1 cellular context compared by ENCODE assay signal in genomic region chr19:9796113-9796773, GRCh38.
TF ChIP-seq lines count a peak whose summit lies in the region.

No MANE protein-coding gene starts in this region.

TF ChIP-seq in K562, 482 proteins besides CTCF, POLR2A, EP300 and RAD21 (continued from another document and continues in another):
- TF ChIP-seq TFAP4 (CRISPR knock-in tag; IDR thresholded peaks at IDR 0.05; ENCODE audit: borderline replicate concordance) (no peak), TAF1 (IDR thresholded peaks at IDR 0.05; ENCODE audit: control insufficient read depth, extremely low read depth, insufficient read depth, low read length, severe bottlenecking) (no peak), CREB1 (IDR thresholded peaks at IDR 0.05) (no peak), CREB1 (CRISPR knock-in tag; IDR thresholded peaks at IDR 0.05) (no peak), ATF1 (CRISPR knock-in tag; IDR thresholded peaks at IDR 0.05) (no peak), ATF1 (tag; IDR thresholded peaks at IDR 0.05) (peak; percentile 21; the same call in 1 of the 2 replicates), OTX1 (CRISPR knock-in tag; IDR thresholded peaks at IDR 0.05) (no peak), ZNF124 (CRISPR knock-in tag; IDR thresholded peaks at IDR 0.05) (no peak), ZNF24 (IDR thresholded peaks at IDR 0.05) (no peak), ZSCAN29 (IDR thresholded peaks at IDR 0.05) (no peak), SUPT5H (IDR thresholded peaks at IDR 0.05) (no peak), PCBP1 (IDR thresholded peaks at IDR 0.05; ENCODE audit: low read depth, low read length, poor library complexity, severe bottlenecking) (no peak), SMARCB1 (IDR thresholded peaks at IDR 0.05; ENCODE audit: insufficient read length, low read depth) (no peak), COPS2 (conservative IDR thresholded peaks at IDR 0.05) (no peak), ARID2 (IDR thresholded peaks at IDR 0.05) (peak; percentile 74), ZNF175 (CRISPR knock-in tag; IDR thresholded peaks at IDR 0.05; ENCODE audit: low read depth) (no peak), ZNF347 (CRISPR knock-in tag; IDR thresholded peaks at IDR 0.05; ENCODE audit: low read depth) (no peak), RFX1 (IDR thresholded peaks at IDR 0.05) (peak; percentile 92), MYBL2 (IDR thresholded peaks at IDR 0.05; ENCODE audit: low read depth) (no peak), MYBL2 (CRISPR knock-in tag; IDR thresholded peaks at IDR 0.05; ENCODE audit: borderline replicate concordance) (no peak), SRF (CRISPR knock-in tag; IDR thresholded peaks at IDR 0.05) (no peak), ETV1 (tag; conservative IDR thresholded peaks at IDR 0.05; ENCODE audit: low read depth) (no peak), NKRF (IDR thresholded peaks at IDR 0.05; ENCODE audit: borderline replicate concordance) (no peak), HCFC1 (IDR thresholded peaks at IDR 0.05; ENCODE audit: low read depth, low read length) (no peak), ARHGAP35 (IDR thresholded peaks at IDR 0.05; ENCODE audit: partially characterized antibody) (no peak), CHD2 (IDR thresholded peaks at IDR 0.05; ENCODE audit: low read depth, low read length) (no peak), CHAMP1 (IDR thresholded peaks at IDR 0.05) (peak; percentile 36; the same call in 1 of the 2 replicates), ARID3A (IDR thresholded peaks at IDR 0.05; ENCODE audit: borderline replicate concordance, low read depth, low read length) (peak; percentile 98), PCBP2 (IDR thresholded peaks at IDR 0.05; ENCODE audit: low read depth, low read length, poor library complexity, severe bottlenecking) (no peak), L3MBTL2 (IDR thresholded peaks at IDR 0.05) (0 out of 2 replicates have a peak, but pooled peaks have one; percentile 17), HNRNPLL (IDR thresholded peaks at IDR 0.05; ENCODE audit: low read depth, low read length, poor library complexity, severe bottlenecking) (no peak), MYNN (IDR thresholded peaks at IDR 0.05) (peak; percentile 59; the same call in 1 of the 2 replicates), MYNN (CRISPR knock-in tag; IDR thresholded peaks at IDR 0.05) (no peak), FOXM1 (IDR thresholded peaks at IDR 0.05; ENCODE audit: low read depth) (no peak), FOXM1 (CRISPR knock-in tag; IDR thresholded peaks at IDR 0.05; ENCODE audit: low read depth) (no peak), FOXJ2 (tag; IDR thresholded peaks at IDR 0.05) (peak; percentile 82), ADNP (tag; IDR thresholded peaks at IDR 0.05) (no peak), ZNF133 (CRISPR knock-in tag; IDR thresholded peaks at IDR 0.05) (no peak), BMI1 (IDR thresholded peaks at IDR 0.05; ENCODE audit: low read length) (peak; percentile 76), ZKSCAN1 (IDR thresholded peaks at IDR 0.05; ENCODE audit: low read depth, low read length) (no peak), ZNF696 (CRISPR knock-in tag; conservative IDR thresholded peaks at IDR 0.05) (no peak), PTBP1 (IDR thresholded peaks at IDR 0.05; ENCODE audit: low read depth, low read length) (no peak), RB1 (IDR thresholded peaks at IDR 0.05; ENCODE audit: low read depth) (peak; percentile 21; the same call in 1 of the 2 replicates), SP2 (IDR thresholded peaks at IDR 0.05; ENCODE audit: extremely low read depth, low read depth, low read length, poor library complexity, severe bottlenecking) (no peak)
- TF ChIP-seq, protein P1, sequence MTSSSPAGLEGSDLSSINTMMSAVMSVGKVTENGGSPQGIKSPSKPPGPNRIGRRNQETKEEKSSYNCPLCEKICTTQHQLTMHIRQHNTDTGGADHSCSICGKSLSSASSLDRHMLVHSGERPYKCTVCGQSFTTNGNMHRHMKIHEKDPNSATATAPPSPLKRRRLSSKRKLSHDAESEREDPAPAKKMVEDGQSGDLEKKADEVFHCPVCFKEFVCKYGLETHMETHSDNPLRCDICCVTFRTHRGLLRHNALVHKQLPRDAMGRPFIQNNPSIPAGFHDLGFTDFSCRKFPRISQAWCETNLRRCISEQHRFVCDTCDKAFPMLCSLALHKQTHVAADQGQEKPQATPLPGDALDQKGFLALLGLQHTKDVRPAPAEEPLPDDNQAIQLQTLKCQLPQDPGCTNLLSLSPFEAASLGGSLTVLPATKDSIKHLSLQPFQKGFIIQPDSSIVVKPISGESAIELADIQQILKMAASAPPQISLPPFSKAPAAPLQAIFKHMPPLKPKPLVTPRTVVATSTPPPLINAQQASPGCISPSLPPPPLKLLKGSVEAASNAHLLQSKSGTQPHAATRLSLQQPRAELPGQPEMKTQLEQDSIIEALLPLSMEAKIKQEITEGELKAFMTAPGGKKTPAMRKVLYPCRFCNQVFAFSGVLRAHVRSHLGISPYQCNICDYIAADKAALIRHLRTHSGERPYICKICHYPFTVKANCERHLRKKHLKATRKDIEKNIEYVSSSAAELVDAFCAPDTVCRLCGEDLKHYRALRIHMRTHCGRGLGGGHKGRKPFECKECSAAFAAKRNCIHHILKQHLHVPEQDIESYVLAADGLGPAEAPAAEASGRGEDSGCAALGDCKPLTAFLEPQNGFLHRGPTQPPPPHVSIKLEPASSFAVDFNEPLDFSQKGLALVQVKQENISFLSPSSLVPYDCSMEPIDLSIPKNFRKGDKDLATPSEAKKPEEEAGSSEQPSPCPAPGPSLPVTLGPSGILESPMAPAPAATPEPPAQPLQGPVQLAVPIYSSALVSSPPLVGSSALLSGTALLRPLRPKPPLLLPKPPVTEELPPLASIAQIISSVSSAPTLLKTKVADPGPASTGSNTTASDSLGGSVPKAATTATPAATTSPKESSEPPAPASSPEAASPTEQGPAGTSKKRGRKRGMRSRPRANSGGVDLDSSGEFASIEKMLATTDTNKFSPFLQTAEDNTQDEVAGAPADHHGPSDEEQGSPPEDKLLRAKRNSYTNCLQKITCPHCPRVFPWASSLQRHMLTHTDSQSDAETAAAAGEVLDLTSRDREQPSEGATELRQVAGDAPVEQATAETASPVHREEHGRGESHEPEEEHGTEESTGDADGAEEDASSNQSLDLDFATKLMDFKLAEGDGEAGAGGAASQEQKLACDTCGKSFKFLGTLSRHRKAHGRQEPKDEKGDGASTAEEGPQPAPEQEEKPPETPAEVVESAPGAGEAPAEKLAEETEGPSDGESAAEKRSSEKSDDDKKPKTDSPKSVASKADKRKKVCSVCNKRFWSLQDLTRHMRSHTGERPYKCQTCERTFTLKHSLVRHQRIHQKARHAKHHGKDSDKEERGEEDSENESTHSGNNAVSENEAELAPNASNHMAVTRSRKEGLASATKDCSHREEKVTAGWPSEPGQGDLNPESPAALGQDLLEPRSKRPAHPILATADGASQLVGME (CRISPR knock-in tag; IDR thresholded peaks at IDR 0.05) = no peak
- TF ChIP-seq, protein P2, sequence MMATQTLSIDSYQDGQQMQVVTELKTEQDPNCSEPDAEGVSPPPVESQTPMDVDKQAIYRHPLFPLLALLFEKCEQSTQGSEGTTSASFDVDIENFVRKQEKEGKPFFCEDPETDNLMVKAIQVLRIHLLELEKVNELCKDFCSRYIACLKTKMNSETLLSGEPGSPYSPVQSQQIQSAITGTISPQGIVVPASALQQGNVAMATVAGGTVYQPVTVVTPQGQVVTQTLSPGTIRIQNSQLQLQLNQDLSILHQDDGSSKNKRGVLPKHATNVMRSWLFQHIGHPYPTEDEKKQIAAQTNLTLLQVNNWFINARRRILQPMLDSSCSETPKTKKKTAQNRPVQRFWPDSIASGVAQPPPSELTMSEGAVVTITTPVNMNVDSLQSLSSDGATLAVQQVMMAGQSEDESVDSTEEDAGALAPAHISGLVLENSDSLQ (IDR thresholded peaks at IDR 0.05) = peak; percentile 78
- TF ChIP-seq, protein P3, sequence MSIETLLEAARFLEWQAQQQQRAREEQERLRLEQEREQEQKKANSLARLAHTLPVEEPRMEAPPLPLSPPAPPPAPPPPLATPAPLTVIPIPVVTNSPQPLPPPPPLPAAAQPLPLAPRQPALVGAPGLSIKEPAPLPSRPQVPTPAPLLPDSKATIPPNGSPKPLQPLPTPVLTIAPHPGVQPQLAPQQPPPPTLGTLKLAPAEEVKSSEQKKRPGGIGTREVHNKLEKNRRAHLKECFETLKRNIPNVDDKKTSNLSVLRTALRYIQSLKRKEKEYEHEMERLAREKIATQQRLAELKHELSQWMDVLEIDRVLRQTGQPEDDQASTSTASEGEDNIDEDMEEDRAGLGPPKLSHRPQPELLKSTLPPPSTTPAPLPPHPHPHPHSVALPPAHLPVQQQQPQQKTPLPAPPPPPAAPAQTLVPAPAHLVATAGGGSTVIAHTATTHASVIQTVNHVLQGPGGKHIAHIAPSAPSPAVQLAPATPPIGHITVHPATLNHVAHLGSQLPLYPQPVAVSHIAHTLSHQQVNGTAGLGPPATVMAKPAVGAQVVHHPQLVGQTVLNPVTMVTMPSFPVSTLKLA (conservative IDR thresholded peaks at IDR 0.05) = peak in 1 of 2 experiments; percentile 26; a peak in 1 of 4 replicates
- TF ChIP-seq, protein P4, sequence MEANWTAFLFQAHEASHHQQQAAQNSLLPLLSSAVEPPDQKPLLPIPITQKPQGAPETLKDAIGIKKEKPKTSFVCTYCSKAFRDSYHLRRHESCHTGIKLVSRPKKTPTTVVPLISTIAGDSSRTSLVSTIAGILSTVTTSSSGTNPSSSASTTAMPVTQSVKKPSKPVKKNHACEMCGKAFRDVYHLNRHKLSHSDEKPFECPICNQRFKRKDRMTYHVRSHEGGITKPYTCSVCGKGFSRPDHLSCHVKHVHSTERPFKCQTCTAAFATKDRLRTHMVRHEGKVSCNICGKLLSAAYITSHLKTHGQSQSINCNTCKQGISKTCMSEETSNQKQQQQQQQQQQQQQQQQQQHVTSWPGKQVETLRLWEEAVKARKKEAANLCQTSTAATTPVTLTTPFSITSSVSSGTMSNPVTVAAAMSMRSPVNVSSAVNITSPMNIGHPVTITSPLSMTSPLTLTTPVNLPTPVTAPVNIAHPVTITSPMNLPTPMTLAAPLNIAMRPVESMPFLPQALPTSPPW (CRISPR knock-in tag; IDR thresholded peaks at IDR 0.05) = no peak
- TF ChIP-seq, protein P5, sequence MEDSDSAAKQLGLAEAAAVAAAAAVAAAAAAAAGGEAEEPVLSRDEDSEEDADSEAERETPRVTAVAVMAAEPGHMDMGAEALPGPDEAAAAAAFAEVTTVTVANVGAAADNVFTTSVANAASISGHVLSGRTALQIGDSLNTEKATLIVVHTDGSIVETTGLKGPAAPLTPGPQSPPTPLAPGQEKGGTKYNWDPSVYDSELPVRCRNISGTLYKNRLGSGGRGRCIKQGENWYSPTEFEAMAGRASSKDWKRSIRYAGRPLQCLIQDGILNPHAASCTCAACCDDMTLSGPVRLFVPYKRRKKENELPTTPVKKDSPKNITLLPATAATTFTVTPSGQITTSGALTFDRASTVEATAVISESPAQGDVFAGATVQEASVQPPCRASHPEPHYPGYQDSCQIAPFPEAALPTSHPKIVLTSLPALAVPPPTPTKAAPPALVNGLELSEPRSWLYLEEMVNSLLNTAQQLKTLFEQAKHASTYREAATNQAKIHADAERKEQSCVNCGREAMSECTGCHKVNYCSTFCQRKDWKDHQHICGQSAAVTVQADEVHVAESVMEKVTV (CRISPR knock-in tag; IDR thresholded peaks at IDR 0.05) = peak; percentile 89
